16 cellular contexts compared by ENCODE assay signal in genomic region chr12:41509655-41510054, GRCh38.
"Had no signal": no experiment of that assay in that cellular context is flagged by ENCODE, and none has a peak within 500 bp of the region (broad histone marks: within the 10 kb centered on the region; RNA-seq: fewer than 3 reads in every experiment).

No MANE protein-coding gene starts in this region.

- H3K27me3 ChIP-seq: pancreas, tibial artery, uterus had no signal

- H3K4me1 ChIP-seq: pancreas, tibial artery, uterus had no signal

- H3K9me3 ChIP-seq: pancreas, tibial artery, uterus had no signal

- H3K4me3 ChIP-seq: pancreas, tibial artery, uterus had no signal

- H3K27ac ChIP-seq: pancreas, tibial artery, uterus had no signal

- H3K36me3 ChIP-seq: pancreas, uterus had no signal

- DNase-seq: activated CD4-positive, alpha-beta T cell treated with anti-CD3 and anti-CD28 coated beads, Interleukin-2, amount 10 ng/mL, durations not matched to agents 7 days and 5 days; activated CD4-positive, CD25-positive, alpha-beta regulatory T cell; activated CD8-positive, alpha-beta memory T cell treated with anti-CD3 and anti-CD28 coated beads, Interleukin-2, amount 50 U/mL, for 48 hours; activated naive CD8-positive, alpha-beta T cell treated with anti-CD3 and anti-CD28 coated beads for 36 hours; activated T-cell treated with anti-CD3 and anti-CD28 coated beads, Interleukin-2, amount 50 U/mL, for 72 hours; amygdala; cerebellar nuclear complex; effector CD8-positive, alpha-beta T cell; foreskin fibroblast; left colon; pancreas; retina; stimulated activated CD4-positive, alpha-beta T cell treated with anti-CD3 and anti-CD28 coated beads, Interleukin-4, amount 100 ng/mL, for 1 hour; stimulated activated naive CD4-positive, alpha-beta T cell; tibial artery; uterus had no signal
